1 cellular context compared by ENCODE assay signal in the genomic region with DNA sequence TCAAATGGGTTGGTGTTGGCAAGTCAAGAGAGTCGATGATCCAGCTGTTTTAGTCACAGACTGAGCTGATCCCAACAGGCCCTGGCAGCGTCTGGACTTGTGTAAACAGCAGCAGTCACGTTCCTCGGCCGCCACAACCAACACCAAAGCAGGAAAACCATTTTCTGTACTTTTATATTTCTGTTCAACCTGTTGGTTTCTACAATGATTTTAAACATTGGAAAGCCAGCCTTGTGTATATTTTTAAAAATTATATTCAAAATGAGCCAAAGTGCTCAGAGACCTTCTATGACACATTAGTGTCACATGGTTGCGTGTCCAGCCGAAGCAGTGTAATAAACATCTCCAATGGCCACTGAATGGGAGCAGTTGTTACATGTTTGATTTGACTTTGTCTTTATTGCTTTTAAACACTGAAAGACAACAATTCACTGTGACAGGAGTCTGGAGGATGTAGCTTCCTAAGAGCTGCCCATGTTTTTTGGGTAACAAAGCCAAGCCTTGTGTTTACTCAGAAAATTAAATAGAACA.
TF ChIP-seq lines count a peak whose summit lies in the region.

No MANE protein-coding gene starts in this region.

TF ChIP-seq in GM23338, 12 proteins besides CTCF, POLR2A, EP300 and RAD21 (continued from another document):
- TF ChIP-seq ETS1 (IDR thresholded peaks at IDR 0.05) (no peak), EZH2phosphoT487 (IDR thresholded peaks at IDR 0.05; ENCODE audit: unreplicated experiment) (no peak), ZNF462 (CRISPR knock-in tag; IDR thresholded peaks at IDR 0.05) (no peak), JUNB (IDR thresholded peaks at IDR 0.05; ENCODE audit: unreplicated experiment) (no peak), ZNF114 (CRISPR knock-in tag; IDR thresholded peaks at IDR 0.05) (no peak), ZNF331 (CRISPR knock-in tag; IDR thresholded peaks at IDR 0.05; ENCODE audit: low read depth) (no peak)
- TF ChIP-seq, protein P1, sequence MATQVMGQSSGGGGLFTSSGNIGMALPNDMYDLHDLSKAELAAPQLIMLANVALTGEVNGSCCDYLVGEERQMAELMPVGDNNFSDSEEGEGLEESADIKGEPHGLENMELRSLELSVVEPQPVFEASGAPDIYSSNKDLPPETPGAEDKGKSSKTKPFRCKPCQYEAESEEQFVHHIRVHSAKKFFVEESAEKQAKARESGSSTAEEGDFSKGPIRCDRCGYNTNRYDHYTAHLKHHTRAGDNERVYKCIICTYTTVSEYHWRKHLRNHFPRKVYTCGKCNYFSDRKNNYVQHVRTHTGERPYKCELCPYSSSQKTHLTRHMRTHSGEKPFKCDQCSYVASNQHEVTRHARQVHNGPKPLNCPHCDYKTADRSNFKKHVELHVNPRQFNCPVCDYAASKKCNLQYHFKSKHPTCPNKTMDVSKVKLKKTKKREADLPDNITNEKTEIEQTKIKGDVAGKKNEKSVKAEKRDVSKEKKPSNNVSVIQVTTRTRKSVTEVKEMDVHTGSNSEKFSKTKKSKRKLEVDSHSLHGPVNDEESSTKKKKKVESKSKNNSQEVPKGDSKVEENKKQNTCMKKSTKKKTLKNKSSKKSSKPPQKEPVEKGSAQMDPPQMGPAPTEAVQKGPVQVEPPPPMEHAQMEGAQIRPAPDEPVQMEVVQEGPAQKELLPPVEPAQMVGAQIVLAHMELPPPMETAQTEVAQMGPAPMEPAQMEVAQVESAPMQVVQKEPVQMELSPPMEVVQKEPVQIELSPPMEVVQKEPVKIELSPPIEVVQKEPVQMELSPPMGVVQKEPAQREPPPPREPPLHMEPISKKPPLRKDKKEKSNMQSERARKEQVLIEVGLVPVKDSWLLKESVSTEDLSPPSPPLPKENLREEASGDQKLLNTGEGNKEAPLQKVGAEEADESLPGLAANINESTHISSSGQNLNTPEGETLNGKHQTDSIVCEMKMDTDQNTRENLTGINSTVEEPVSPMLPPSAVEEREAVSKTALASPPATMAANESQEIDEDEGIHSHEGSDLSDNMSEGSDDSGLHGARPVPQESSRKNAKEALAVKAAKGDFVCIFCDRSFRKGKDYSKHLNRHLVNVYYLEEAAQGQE (IDR thresholded peaks at IDR 0.05; ENCODE audit: unreplicated experiment) = no peak
TF ChIP-seq in GM23338: peak in this region for 0.
